In the genomic region with DNA sequence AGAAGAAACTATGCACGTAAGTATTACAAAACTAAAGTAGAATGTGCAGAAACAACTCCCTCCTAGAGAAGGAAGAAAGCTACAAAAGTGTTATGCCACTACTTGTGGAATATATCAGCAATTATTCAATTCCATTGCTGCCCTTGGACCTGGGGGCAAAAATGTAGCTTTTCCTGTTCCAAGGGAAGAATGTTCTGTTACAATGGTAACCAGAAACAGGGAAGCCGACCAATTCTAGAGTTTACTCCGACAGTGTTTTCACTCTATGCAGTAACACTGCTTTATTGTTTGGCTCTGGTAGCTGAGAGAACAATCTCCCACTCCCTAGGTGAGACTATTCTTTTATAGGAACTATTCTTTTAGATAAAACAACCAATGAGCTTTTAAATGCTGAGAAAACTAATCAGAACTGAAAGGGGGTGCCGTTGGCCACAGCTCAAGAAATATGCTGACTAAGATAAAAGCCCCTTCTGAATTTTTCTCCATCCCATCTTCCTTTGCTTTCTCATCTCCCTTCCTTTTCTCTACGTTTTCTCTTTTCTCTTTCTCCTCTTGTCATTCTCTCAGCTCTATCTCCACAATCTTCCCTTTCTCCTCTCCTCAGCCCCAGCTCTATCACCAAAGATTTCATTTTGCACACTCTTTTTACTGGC, we compare ENCODE assay signal across 1 cellular context.
TF ChIP-seq lines count a peak whose summit lies in the region.

No MANE protein-coding gene starts in this region.

TF ChIP-seq in H1, 55 proteins besides CTCF, POLR2A, EP300 and RAD21:
- TF ChIP-seq MAFK (IDR thresholded peaks at IDR 0.05; ENCODE audit: low read depth, low read length) (peak; percentile 87), SP2 (IDR thresholded peaks at IDR 0.05; ENCODE audit: low read length) (no peak)
